Comparison of ENCODE assay signal across 14 cellular contexts in genomic region chr2:100978582-100979051, GRCh38. TPM values are rescaled to one million over a fixed set of nuclear protein-coding genes. Genes with fewer than 3 reads are reported as not detected.
DNase-seq lines count a peak whose midpoint lies in the region; ATAC-seq, FAIRE-seq and TF ChIP-seq lines count a peak whose summit lies in the region.
"Had no signal": no experiment of that assay in that cellular context is flagged by ENCODE, and none has a peak within 500 bp of the region (broad histone marks: within the 10 kb centered on the region; RNA-seq: fewer than 3 reads in every experiment).

No MANE protein-coding gene starts in this region.

- BruUV-seq in Calu3 (replicated peaks; lab: Mats Ljungman, UMichigan): no TSS peak

- peaks cover 0 to 14% (median 8%) of the 10 kb centered on the region in 4 donors for H3K36me3 ChIP-seq in sigmoid colon
- H3K36me3 ChIP-seq: breast epithelium had no signal

- peaks cover 0 to 33% (median 29%) of the 10 kb centered on the region in 4 donors for H3K4me1 ChIP-seq in sigmoid colon
- H3K4me1 ChIP-seq: breast epithelium had no signal

- intact Hi-C loops in sigmoid colon (cut with DNase I): loop anchor here (5.0 to 10.0 kb wide), 2 partner anchors 94 to 156 kb away; partner anchors contain the start of gene NPAS2
- intact Hi-C loops in Calu3 (cut with micrococcal nuclease; ENCODE audit: unreplicated experiment): no loop called here

- H3K27ac ChIP-seq in sigmoid colon: peak overlapping the region; percentile 59 to 83 (median 76)
- H3K27ac ChIP-seq: breast epithelium, heart right ventricle had no signal

- no peak for TF ChIP-seq POLR2A in GM12891 (IDR thresholded peaks at IDR 0.05; ENCODE audit: low read depth, low read length)
- TF ChIP-seq POLR2A in sigmoid colon (IDR thresholded peaks at IDR 0.05): no peak

- H3K27me3 ChIP-seq in sigmoid colon: no peaks in the 10 kb centered on the region
- H3K27me3 ChIP-seq: breast epithelium, heart right ventricle had no signal

- peak overlapping the region; percentile 56 for H3K4me3 Mint-ChIP-seq in activated T-helper 17 cell treated with anti-CD3 and anti-CD28 coated beads, Interleukin-2, amount 50 U/mL, for 72 hours
- no peak overlapping the region for H3K4me3 Mint-ChIP-seq in Calu3 (ENCODE audit: low read depth, unreplicated experiment)

- H3K4me1 Mint-ChIP-seq in activated T-helper 17 cell treated with anti-CD3 and anti-CD28 coated beads, Interleukin-2, amount 50 U/mL, for 72 hours: no peaks in the 10 kb centered on the region
- peaks cover 8% of the 10 kb centered on the region for H3K4me1 Mint-ChIP-seq in Calu3 (ENCODE audit: low read depth, unreplicated experiment)

- H3K9me3 ChIP-seq in sigmoid colon: no peaks in the 10 kb centered on the region
- H3K9me3 ChIP-seq: breast epithelium, heart right ventricle had no signal

- peak overlapping the region; percentile 66 for H3K27ac Mint-ChIP-seq in activated T-helper 17 cell treated with anti-CD3 and anti-CD28 coated beads, Interleukin-2, amount 50 U/mL, for 72 hours
- no peak overlapping the region for H3K27ac Mint-ChIP-seq in Calu3 (ENCODE audit: unreplicated experiment)

- peak in 1 of 4 donors; percentile 38 for TF ChIP-seq EP300 in sigmoid colon (IDR thresholded peaks at IDR 0.05)

- DNase-seq in GM12891 (ENCODE audit: insufficient read length, low spot score) (no peak), fibroblast of the aortic adventitia (ENCODE audit: low read depth) (peak; percentile 54), sigmoid colon (peak; percentile 86), NCI-H2081 treated with DMSO at 0.1 percent for 48 hours (lab: John Stamatoyannopoulos, UW) (no peak), Calu3 (no peak)
- no peak for DNase-seq in activated CD8-positive, alpha-beta memory T cell treated with anti-CD3 and anti-CD28 coated beads for 24 hours
- DNase-seq: NCI-H1048; NK-92 treated with Interleukin-12 subunit alpha and Interleukin-12 subunit beta, amount 100 ng/mL, for 24 hours; small intestine had no signal

- H3K9me3 Mint-ChIP-seq in activated T-helper 17 cell treated with anti-CD3 and anti-CD28 coated beads, Interleukin-2, amount 50 U/mL, for 72 hours: no peaks in the 10 kb centered on the region
- no peaks in the 10 kb centered on the region for H3K9me3 Mint-ChIP-seq in Calu3 (ENCODE audit: low read depth, unreplicated experiment)

- CTCF ChIA-PET in Calu3 (lab: Charles Lee): interaction anchor here (0.6 kb wide), 1 partner anchor 147 kb away, joined by 3 read pairs; no protein-coding TSS in a partner anchor

- H3K27me3 Mint-ChIP-seq in activated T-helper 17 cell treated with anti-CD3 and anti-CD28 coated beads, Interleukin-2, amount 50 U/mL, for 72 hours: no peaks in the 10 kb centered on the region
- no peaks in the 10 kb centered on the region for H3K27me3 Mint-ChIP-seq in Calu3 (ENCODE audit: unreplicated experiment)

- no peaks in the 10 kb centered on the region for H3K36me3 Mint-ChIP-seq in activated T-helper 17 cell treated with anti-CD3 and anti-CD28 coated beads, Interleukin-2, amount 50 U/mL, for 72 hours (ENCODE audit: low read depth)
- H3K36me3 Mint-ChIP-seq in Calu3 (ENCODE audit: insufficient read depth, unreplicated experiment): peaks cover 60% of the 10 kb centered on the region

- WGBS in sigmoid colon, 2 donors: 75 to 84% methylated on average over 13 of the region's 13 CpGs

- no peak overlapping the region for H3K4me3 ChIP-seq in fibroblast of the aortic adventitia (ENCODE audit: low read depth, low read length)
- no peak overlapping the region for H3K4me3 ChIP-seq in sigmoid colon
- H3K4me3 ChIP-seq: breast epithelium, heart right ventricle had no signal

- ATAC-seq in activated T-helper 17 cell treated with anti-CD3 and anti-CD28 coated beads, Interleukin-2, amount 50 U/mL, for 72 hours (replicated peaks): peak; percentile 74
- ATAC-seq in GM18873 (IDR thresholded peaks at IDR 0.05; ENCODE audit: low FRiP score, unreplicated experiment): no peak

- FAIRE-seq in GM12891 (lab: Jason Lieb, UNC): peak; percentile 41
- FAIRE-seq: GM12892, small intestine had no signal

- TF ChIP-seq CTCF in fibroblast of the aortic adventitia (IDR thresholded peaks at IDR 0.05; ENCODE audit: insufficient read depth, low read length) (no peak), sigmoid colon (IDR thresholded peaks at IDR 0.05) (no peak), Calu3 (IDR thresholded peaks at IDR 0.05; ENCODE audit: unreplicated experiment) (no peak)

TF ChIP-seq in GM12891, 5 proteins besides CTCF, POLR2A, EP300 and RAD21:
- no peak for TF ChIP-seq POLR2AphosphoS5 (IDR thresholded peaks at IDR 0.05; ENCODE audit: low read depth, low read length)
- no peak for TF ChIP-seq POU2F2 (IDR thresholded peaks at IDR 0.05; ENCODE audit: low read depth, low read length)
- TF ChIP-seq TAF1 (IDR thresholded peaks at IDR 0.05; ENCODE audit: low read depth, low read length): no peak
- TF ChIP-seq SPI1 (IDR thresholded peaks at IDR 0.05; ENCODE audit: low read depth, low read length): no peak
- TF ChIP-seq PAX5 (IDR thresholded peaks at IDR 0.05; ENCODE audit: insufficient read depth, low read length, severe bottlenecking): no peak

RNA-seq across cellular contexts. Expression of gene RPL31, which starts 23.5 kb away (rescaled TPM):
- 10,164 TPM for polyA plus RNA-seq in GM12891 (2012; ENCODE audit: low read depth, missing spikeins)
- 1,000 to 10,000 TPM; 1,159 to 1,593 TPM for total RNA-seq in activated T-helper 17 cell treated with anti-CD3 and anti-CD28 coated beads, Interleukin-2, amount 50 U/mL, for 72 hours
- total RNA-seq in fibroblast of the aortic adventitia (ENCODE audit: low replicate concordance) (639 and 1,869 TPM in 2 replicates), sigmoid colon (1,000 to 10,000 TPM; 1,030 to 2,345 (median 1,749) TPM), Calu3 (2022) (1,080 and 1,158 TPM in 2 replicates)
- polyA plus RNA-seq in sigmoid colon: 1,000 to 10,000 TPM; 5,415 to 7,327 (median 5,660) TPM

Comparison
In these comparisons a context has a peak if more than half of its experiments do, and no peak if none do; other contexts are left out.
1. DNase-seq: peak in fibroblast of the aortic adventitia (single experiment) and sigmoid colon (single experiment); none in GM12891 (single experiment), activated CD8-positive, alpha-beta memory T cell treated with anti-CD3 and anti-CD28 coated beads for 24 hours (single experiment), NCI-H2081 treated with DMSO at 0.1 percent for 48 hours (single experiment) and Calu3 (single experiment).